Comparison of ENCODE assay signal across 9 cellular contexts in genomic region chr4:121096629-121097028, GRCh38. TPM values are rescaled to one million over a fixed set of nuclear protein-coding genes. Genes with fewer than 3 reads are reported as not detected.
DNase-seq lines count a peak whose midpoint lies in the region; ATAC-seq, FAIRE-seq and TF ChIP-seq lines count a peak whose summit lies in the region.
"Had no signal": no experiment of that assay in that cellular context is flagged by ENCODE, and none has a peak within 500 bp of the region (broad histone marks: within the 10 kb centered on the region; RNA-seq: fewer than 3 reads in every experiment).

No MANE protein-coding gene starts in this region.

- TF ChIP-seq CTCF in GM06990 (IDR thresholded peaks at IDR 0.05; ENCODE audit: insufficient read depth, low read length, poor library complexity, severe bottlenecking) (peak; percentile 37), neural cell (IDR thresholded peaks at IDR 0.05; ENCODE audit: poor library complexity, severe bottlenecking) (peak; percentile 78)

- no peaks in the 10 kb centered on the region for H3K9me2 ChIP-seq in neural cell (ENCODE audit: insufficient read depth, low read length)

- no peaks in the 10 kb centered on the region for H4K20me1 ChIP-seq in neural cell (ENCODE audit: insufficient read depth)

- no peaks in the 10 kb centered on the region for H3K36me3 ChIP-seq in GM06990 (ENCODE audit: control insufficient read depth, insufficient read depth, low read length)
- no peaks in the 10 kb centered on the region for H3K36me3 ChIP-seq in neural cell (ENCODE audit: insufficient read depth, low read length)

- no peak overlapping the region for H3K4me2 ChIP-seq in neural cell (ENCODE audit: low read length)

- H3K4me3 ChIP-seq in GM06990 (replicated peaks; ENCODE audit: low read depth, low read length) (no peak overlapping the region), neural cell (ENCODE audit: low read length) (no peak overlapping the region)

- H3K79me2 ChIP-seq in neural cell (replicated peaks; ENCODE audit: insufficient read depth, low read length): no peaks in the 10 kb centered on the region

- no peaks in the 10 kb centered on the region for H3F3A ChIP-seq in neural cell (ENCODE audit: insufficient read depth, low read length, poor library complexity, severe bottlenecking)

- DNase-seq in GM06990 (ENCODE audit: extremely low read depth, insufficient read length) (no peak), NCI-H345 (lab: John Stamatoyannopoulos, UW) (peak; percentile 15)
- no peak for DNase-seq in stimulated activated CD4-positive, alpha-beta T cell treated with anti-CD3 and anti-CD28 coated beads, Interleukin-4, amount 100 ng/mL, for 1 hour
- DNase-seq: naive B cell had no signal

- peak; percentile 88 for TF ChIP-seq RAD21 in neural cell (conservative IDR thresholded peaks at IDR 0.05)

- no peak overlapping the region for H3K27ac ChIP-seq in neural cell (ENCODE audit: low read length)

- peak; percentile 88 for FAIRE-seq in colon (lab: Jason Lieb, UNC)

- H3K9me3 ChIP-seq in neural cell (ENCODE audit: low read length): no peaks in the 10 kb centered on the region

- no peak overlapping the region for H2AFZ ChIP-seq in neural cell (ENCODE audit: low read depth, low read length)

- H3K27me3 ChIP-seq in GM06990 (replicated peaks; ENCODE audit: control insufficient read depth, insufficient read depth, low read length) (no peaks in the 10 kb centered on the region), neural cell (ENCODE audit: insufficient read depth, low read depth, low read length) (no peaks in the 10 kb centered on the region)

- ATAC-seq in HG03097 (IDR thresholded peaks at IDR 0.05; ENCODE audit: low FRiP score, unreplicated experiment) (no peak), GM21447 (IDR thresholded peaks at IDR 0.05; ENCODE audit: unreplicated experiment) (no peak), GM19328 (IDR thresholded peaks at IDR 0.05; ENCODE audit: unreplicated experiment) (no peak)

- TF ChIP-seq EP300 in neural cell (conservative IDR thresholded peaks at IDR 0.05; ENCODE audit: poor library complexity, severe bottlenecking): no peak

- no peak overlapping the region for H3K9ac ChIP-seq in neural cell (ENCODE audit: low read length)

TF ChIP-seq in neural cell, 6 proteins besides CTCF, POLR2A, EP300 and RAD21:
- TF ChIP-seq SMC3 (conservative IDR thresholded peaks at IDR 0.05; ENCODE audit: poor library complexity) (peak; percentile 92), MXI1 (conservative IDR thresholded peaks at IDR 0.05; ENCODE audit: poor library complexity, severe bottlenecking) (no peak)

RNA-seq across cellular contexts. Expression of gene NDNF, which starts 24.3 kb away (rescaled TPM):
- 3.0 and 4.3 TPM in 2 replicates for polyA plus RNA-seq in neural cell
- polyA minus RNA-seq in neural cell: 9.3 and 10.3 TPM in 2 replicates
